ENCODE assay signal across 17 cellular contexts in the genomic region with DNA sequence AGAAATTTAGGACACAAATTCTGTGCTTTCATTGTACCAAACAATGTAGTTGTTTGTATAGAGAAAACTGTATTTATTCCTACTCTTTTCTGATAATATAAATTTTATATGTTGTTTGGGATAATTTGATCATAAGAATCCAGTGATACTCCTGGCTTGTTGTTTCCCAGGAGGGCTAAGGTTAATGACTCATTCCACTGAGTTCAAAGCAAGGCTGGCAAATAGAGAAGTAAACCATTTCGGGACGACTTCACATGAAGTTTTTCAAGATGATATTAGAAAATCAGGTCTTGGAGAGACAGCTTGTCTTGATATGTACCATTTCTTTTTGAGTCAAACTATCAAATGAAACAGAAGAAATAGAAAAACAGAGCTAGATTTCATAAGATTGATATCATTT.
A peak's percentile ranks its signal among the peaks of the same experiment; 100 is the strongest.
DNase-seq lines count a peak whose midpoint lies in the region; FAIRE-seq and TF ChIP-seq lines count a peak whose summit lies in the region.
"Had no signal": no experiment of that assay in that cellular context is flagged by ENCODE, and none has a peak within 500 bp of the region (broad histone marks: within the 10 kb centered on the region; RNA-seq: fewer than 3 reads in every experiment).

No MANE protein-coding gene starts in this region.

- no peaks in the 10 kb centered on the region for H3K4me1 Mint-ChIP-seq in activated T-helper 1 cell treated with anti-CD3 and anti-CD28 coated beads, Interleukin-12 subunit alpha, Interleukin-12 subunit beta, Interleukin-2, Interleukin-4 antibody, amounts not matched to agents 30 ng/mL and 10 ng/mL and 1 ng/mL, durations not matched to agents 14 hours and 24 hours and 36 hours (ENCODE audit: low read depth)

- no peak overlapping the region for H3K4me3 Mint-ChIP-seq in activated T-helper 1 cell treated with anti-CD3 and anti-CD28 coated beads, Interleukin-12 subunit alpha, Interleukin-12 subunit beta, Interleukin-2, Interleukin-4 antibody, amounts not matched to agents 30 ng/mL and 10 ng/mL and 1 ng/mL, durations not matched to agents 14 hours and 24 hours and 36 hours

- H3K9me3 Mint-ChIP-seq in activated T-helper 1 cell treated with anti-CD3 and anti-CD28 coated beads, Interleukin-12 subunit alpha, Interleukin-12 subunit beta, Interleukin-2, Interleukin-4 antibody, amounts not matched to agents 30 ng/mL and 10 ng/mL and 1 ng/mL, durations not matched to agents 14 hours and 24 hours and 36 hours = no peaks in the 10 kb centered on the region

- H3K9ac ChIP-seq in trophoblast cell (ENCODE audit: low read length) = no peak overlapping the region

- no peaks in the 10 kb centered on the region for H3K79me1 ChIP-seq in trophoblast cell (ENCODE audit: low read length)

- no peak overlapping the region for H2BK5ac ChIP-seq in trophoblast cell (ENCODE audit: low read depth, low read length, poor library complexity)

- no peak overlapping the region for H4K12ac ChIP-seq in trophoblast cell (ENCODE audit: low read depth, low read length)

- intact Hi-C loops in tibial artery (cut with DNase I; ENCODE audit: low total_unique reads) = loop anchor here (5.0 to 10.0 kb wide), 2 partner anchors 383 to 565 kb away; no protein-coding TSS in a partner anchor
- intact Hi-C loops in activated T-helper 1 cell treated with anti-CD3 and anti-CD28 coated beads, Interleukin-12 subunit alpha, Interleukin-12 subunit beta, Interleukin-2, Interleukin-4 antibody, amounts not matched to agents 30 ng/mL and 10 ng/mL and 1 ng/mL, durations not matched to agents 14 hours and 24 hours and 36 hours (cut with micrococcal nuclease) = no loop called here

- no peak overlapping the region for H3K4ac ChIP-seq in trophoblast cell (ENCODE audit: low read depth, low read length)

- no peak overlapping the region for H3K4me2 ChIP-seq in trophoblast cell (ENCODE audit: low read length)

- H4K8ac ChIP-seq in trophoblast cell (ENCODE audit: low read depth, low read length) = no peak overlapping the region

- peaks cover 0 to 47% (median 1%) of the 10 kb centered on the region in 4 donors for H3K4me1 ChIP-seq in tibial artery
- no peaks in the 10 kb centered on the region for H3K4me1 ChIP-seq in trophoblast cell (ENCODE audit: control insufficient read depth in 1 of 2, insufficient read depth in 2 of 2, low read length in 2 of 2)

- H2BK12ac ChIP-seq in trophoblast cell (ENCODE audit: low read length) = no peak overlapping the region

- no peak overlapping the region for H3K27ac Mint-ChIP-seq in activated T-helper 1 cell treated with anti-CD3 and anti-CD28 coated beads, Interleukin-12 subunit alpha, Interleukin-12 subunit beta, Interleukin-2, Interleukin-4 antibody, amounts not matched to agents 30 ng/mL and 10 ng/mL and 1 ng/mL, durations not matched to agents 14 hours and 24 hours and 36 hours

- H3K27me3 ChIP-seq in tibial artery (no peaks in the 10 kb centered on the region), trophoblast cell (ENCODE audit: insufficient read depth, low read length) (no peaks in the 10 kb centered on the region)

- WGBS in trophoblast cell (ENCODE audit: extremely low coverage, insufficient coverage, insufficient read length) = no CpG with 5 or more reads among the region's 2 CpGs

- no peak overlapping the region for H3K4me3 ChIP-seq in fibroblast of pulmonary artery (replicated peaks; ENCODE audit: low read depth, low read length)
- no peak overlapping the region for H3K4me3 ChIP-seq in tibial artery
- no peak overlapping the region for H3K4me3 ChIP-seq in trophoblast cell (ENCODE audit: low read depth, low read length)
- H3K4me3 ChIP-seq: K562 had no signal

- H2BK120ac ChIP-seq in trophoblast cell (ENCODE audit: insufficient read depth, low read length, poor library complexity) = no peak overlapping the region

- H3K27ac ChIP-seq in tibial artery = peak overlapping the region; percentile 42 to 51
- no peak overlapping the region for H3K27ac ChIP-seq in trophoblast cell (ENCODE audit: low read depth, low read length)
- H3K27ac ChIP-seq: C4-2B, RWPE1 had no signal

- no peaks in the 10 kb centered on the region for H3K27me3 Mint-ChIP-seq in activated T-helper 1 cell treated with anti-CD3 and anti-CD28 coated beads, Interleukin-12 subunit alpha, Interleukin-12 subunit beta, Interleukin-2, Interleukin-4 antibody, amounts not matched to agents 30 ng/mL and 10 ng/mL and 1 ng/mL, durations not matched to agents 14 hours and 24 hours and 36 hours (ENCODE audit: insufficient read depth)

- H3K18ac ChIP-seq in trophoblast cell (ENCODE audit: low read length) = no peak overlapping the region

- peak; percentile 6 for DNase-seq in M059J (ENCODE audit: low read depth)
- DNase-seq in RCC 7860 (ENCODE audit: low spot score) = no peak
- peak; percentile 1 for DNase-seq in fibroblast of pulmonary artery (ENCODE audit: low read depth)
- no peak for DNase-seq in tibial artery
- DNase-seq in activated T-helper 1 cell treated with anti-CD3 and anti-CD28 coated beads, Interleukin-12 subunit alpha, Interleukin-12 subunit beta, Interleukin-2, Interleukin-4 antibody, amounts not matched to agents 30 ng/mL and 10 ng/mL and 1 ng/mL, durations not matched to agents 14 hours and 24 hours and 36 hours (ENCODE audit: low spot score) = no peak
- no peak for DNase-seq in retina
- no peak for DNase-seq in trophoblast cell
- DNase-seq: AML-193, DND-41, NCI-H1105, NCI-H446 treated with DMSO at 0.1 percent for 48 hours, NCI-H748 treated with DMSO at 0.1 percent for 48 hours, SIG-M5 had no signal

- no peak overlapping the region for H2AFZ ChIP-seq in trophoblast cell (ENCODE audit: insufficient read depth, low read length, poor library complexity)

- no peak overlapping the region for H3K14ac ChIP-seq in trophoblast cell (ENCODE audit: low read length)

- H4K91ac ChIP-seq in trophoblast cell (ENCODE audit: low read depth, low read length) = no peak overlapping the region

- no peaks in the 10 kb centered on the region for H3K36me3 ChIP-seq in tibial artery
- H3K36me3 ChIP-seq in trophoblast cell (ENCODE audit: control insufficient read depth in 1 of 2, insufficient read depth in 2 of 2, low read length in 2 of 2) = no peaks in the 10 kb centered on the region

- H3K9me3 ChIP-seq in tibial artery (no peaks in the 10 kb centered on the region), trophoblast cell (ENCODE audit: insufficient read depth, low read depth, low read length) (no peaks in the 10 kb centered on the region)

- H3K79me2 ChIP-seq in trophoblast cell (ENCODE audit: control insufficient read depth, insufficient read depth, low read length, poor library complexity) = no peaks in the 10 kb centered on the region

- H2AK5ac ChIP-seq in trophoblast cell (ENCODE audit: low read length) = no peak overlapping the region

- no peaks in the 10 kb centered on the region for H3K36me3 Mint-ChIP-seq in activated T-helper 1 cell treated with anti-CD3 and anti-CD28 coated beads, Interleukin-12 subunit alpha, Interleukin-12 subunit beta, Interleukin-2, Interleukin-4 antibody, amounts not matched to agents 30 ng/mL and 10 ng/mL and 1 ng/mL, durations not matched to agents 14 hours and 24 hours and 36 hours (ENCODE audit: low read depth)

- no peak for TF ChIP-seq CTCF in fibroblast of pulmonary artery (IDR thresholded peaks at IDR 0.05; ENCODE audit: low read length, missing control alignments)
- TF ChIP-seq CTCF in tibial artery (IDR thresholded peaks at IDR 0.05) = no peak

- FAIRE-seq in RCC 7860 (lab: Jason Lieb, UNC) = peak; percentile 2
- FAIRE-seq: H54, K562 had no signal

- no peak overlapping the region for H3K23ac ChIP-seq in trophoblast cell (ENCODE audit: low read length)

Comparison
In these comparisons a context has a peak if more than half of its experiments do, and no peak if none do; other contexts are left out.
1. DNase-seq: peak in M059J (single experiment) and fibroblast of pulmonary artery (single experiment); none in RCC 7860 (single experiment), tibial artery (0 of 2), activated T-helper 1 cell treated with anti-CD3 and anti-CD28 coated beads, Interleukin-12 subunit alpha, Interleukin-12 subunit beta, Interleukin-2, Interleukin-4 antibody, amounts not matched to agents 30 ng/mL and 10 ng/mL and 1 ng/mL, durations not matched to agents 14 hours and 24 hours and 36 hours (single experiment), retina (single experiment) and trophoblast cell (0 of 2).